Comparison of ENCODE assay signal across 17 cellular contexts in genomic region chr22:41348964-41349484, GRCh38. TPM values are rescaled to one million over a fixed set of nuclear protein-coding genes. Genes with fewer than 3 reads are reported as not detected.
DNase-seq lines count a peak whose midpoint lies in the region; ATAC-seq, FAIRE-seq and TF ChIP-seq lines count a peak whose summit lies in the region.
"Had no signal": no experiment of that assay in that cellular context is flagged by ENCODE, and none has a peak within 500 bp of the region (broad histone marks: within the 10 kb centered on the region; RNA-seq: fewer than 3 reads in every experiment).

No MANE protein-coding gene starts in this region.

- intact Hi-C loops in activated CD8-positive, alpha-beta T cell treated with anti-CD3 and anti-CD28 coated beads for 36 hours (cut with micrococcal nuclease), result no loop called here
- intact Hi-C loops in K562 (cut with micrococcal nuclease), result no loop called here

- POLR2A ChIA-PET in activated CD8-positive, alpha-beta T cell treated with anti-CD3 and anti-CD28 coated beads, Interleukin-2, amount 10 ng/mL, durations not matched to agents 7 days and 5 days (lab: Charles Lee), result no interaction called here
- POLR2A ChIA-PET in activated CD8-positive, alpha-beta T cell treated with anti-CD3 and anti-CD28 coated beads for 36 hours (lab: Charles Lee), result interaction anchor here (0.5 to 1.3 kb wide), 3 partner anchors 12 to 338 kb away, joined by 3 to 4 read pairs (median 3); no protein-coding TSS in a partner anchor
- POLR2A ChIA-PET in K562 (lab: Yijun Ruan, JAX), result interaction anchor here (1.8 to 2.2 kb wide), 2 partner anchors 12 kb away, joined by 5 to 10 read pairs; no protein-coding TSS in a partner anchor

- H4K91ac ChIP-seq in trophoblast cell (ENCODE audit: low read depth, low read length), result no peak overlapping the region

- H3K14ac ChIP-seq in trophoblast cell (ENCODE audit: low read length), result no peak overlapping the region

- H3K9me3 ChIP-seq in K562 (replicated peaks; ENCODE audit: control insufficient read depth, insufficient read depth, low read depth, low read length) (no peaks in the 10 kb centered on the region), trophoblast cell (ENCODE audit: insufficient read depth, low read depth, low read length) (peaks cover 4% of the 10 kb centered on the region)
- H3K9me3 ChIP-seq: A549, BLaER1, HAP-1 had no signal

- TF ChIP-seq CTCF in activated CD8-positive, alpha-beta T cell treated with anti-CD3 and anti-CD28 coated beads for 36 hours (IDR thresholded peaks at IDR 0.05), result no peak
- TF ChIP-seq CTCF in K562 (IDR thresholded peaks at IDR 0.05 in 2 of 3, conservative IDR thresholded peaks at IDR 0.05 in 1 of 3; ENCODE audit: insufficient read depth in 2 of 3, low read depth in 1 of 3, low read length in 3 of 3), result no peak

- FAIRE-seq in K562 (lab: Jason Lieb, UNC), result no peak
- FAIRE-seq: A549, H1 had no signal

- no peak overlapping the region for H3K4me3 Mint-ChIP-seq in activated CD8-positive, alpha-beta T cell treated with anti-CD3 and anti-CD28 coated beads, Interleukin-2, amount 10 ng/mL, durations not matched to agents 7 days and 5 days
- no peak overlapping the region for H3K4me3 Mint-ChIP-seq in activated CD8-positive, alpha-beta T cell treated with anti-CD3 and anti-CD28 coated beads for 36 hours
- H3K4me3 Mint-ChIP-seq: CD4-positive, alpha-beta memory T cell had no signal

- no peaks in the 10 kb centered on the region for H3K9me3 Mint-ChIP-seq in activated CD8-positive, alpha-beta T cell treated with anti-CD3 and anti-CD28 coated beads, Interleukin-2, amount 10 ng/mL, durations not matched to agents 7 days and 5 days (ENCODE audit: insufficient read depth)
- no peaks in the 10 kb centered on the region for H3K9me3 Mint-ChIP-seq in activated CD8-positive, alpha-beta T cell treated with anti-CD3 and anti-CD28 coated beads for 36 hours
- H3K9me3 Mint-ChIP-seq: CD4-positive, alpha-beta memory T cell had no signal

- no peak overlapping the region for H3K4ac ChIP-seq in trophoblast cell (ENCODE audit: low read depth, low read length)

- H3K27ac ChIP-seq in K562 (ENCODE audit: extremely low read depth, low read depth, low read length) (no peak overlapping the region), trophoblast cell (ENCODE audit: low read depth, low read length) (no peak overlapping the region)
- H3K27ac ChIP-seq: 22Rv1, A549, BLaER1 had no signal

- 100% methylated on average over 6 of the region's 22 CpGs for WGBS in K562 (ENCODE audit: insufficient coverage, low coverage, missing lambda C conversion rate)
- WGBS in trophoblast cell (ENCODE audit: extremely low coverage, insufficient coverage, insufficient read length), result no CpG with 5 or more reads among the region's 22 CpGs

- H2BK5ac ChIP-seq in trophoblast cell (ENCODE audit: low read depth, low read length, poor library complexity), result no peak overlapping the region

- peak overlapping the region in 1 of 2 experiments; percentile 24; a peak in 1 of 4 replicates for H3K9ac ChIP-seq in K562 (ENCODE audit: insufficient read depth in 1 of 2, low read depth in 2 of 2, low read length in 2 of 2)
- H3K9ac ChIP-seq in trophoblast cell (ENCODE audit: low read length), result no peak overlapping the region
- H3K9ac ChIP-seq: BLaER1 had no signal

- H3K27ac Mint-ChIP-seq in activated CD8-positive, alpha-beta T cell treated with anti-CD3 and anti-CD28 coated beads, Interleukin-2, amount 10 ng/mL, durations not matched to agents 7 days and 5 days, result peak overlapping the region; percentile 52
- no peak overlapping the region for H3K27ac Mint-ChIP-seq in activated CD8-positive, alpha-beta T cell treated with anti-CD3 and anti-CD28 coated beads for 36 hours
- H3K27ac Mint-ChIP-seq: CD4-positive, alpha-beta memory T cell had no signal

- TF ChIP-seq EP300 in K562 (IDR thresholded peaks at IDR 0.05; ENCODE audit: low read length), result no peak

- CTCF ChIA-PET in activated CD8-positive, alpha-beta T cell treated with anti-CD3 and anti-CD28 coated beads, Interleukin-2, amount 10 ng/mL, durations not matched to agents 7 days and 5 days (lab: Charles Lee), result no interaction called here
- CTCF ChIA-PET in activated CD8-positive, alpha-beta T cell treated with anti-CD3 and anti-CD28 coated beads for 36 hours (lab: Charles Lee), result no interaction called here
- CTCF ChIA-PET in K562 (lab: Yijun Ruan, JAX; ENCODE audit: low intra/inter-chr PET ratio), result no interaction called here

- TF ChIP-seq RAD21 in K562 (CRISPR knock-in tag; conservative IDR thresholded peaks at IDR 0.05 in 1 of 2, IDR thresholded peaks at IDR 0.05 in 1 of 2), result no peak

- H3K79me2 ChIP-seq in K562 (ENCODE audit: control insufficient read depth, insufficient read depth, low read length) (no peaks in the 10 kb centered on the region; the same call in 2 of the 3 replicates), trophoblast cell (ENCODE audit: control insufficient read depth, insufficient read depth, low read length, poor library complexity) (no peaks in the 10 kb centered on the region)

- H3K27me3 ChIP-seq in K562 (ENCODE audit: control insufficient read depth in 2 of 2, insufficient read depth in 2 of 2, low read length in 2 of 2) (no peaks in the 10 kb centered on the region), trophoblast cell (ENCODE audit: insufficient read depth, low read length) (no peaks in the 10 kb centered on the region)
- H3K27me3 ChIP-seq: BLaER1 had no signal

- no peak for ATAC-seq in activated CD8-positive, alpha-beta T cell treated with anti-CD3 and anti-CD28 coated beads, Interleukin-2, amount 10 ng/mL, durations not matched to agents 7 days and 5 days
- ATAC-seq in activated CD8-positive, alpha-beta T cell treated with anti-CD3 and anti-CD28 coated beads for 36 hours, result no peak
- ATAC-seq in K562 (no peak), GM21515 (IDR thresholded peaks at IDR 0.05; ENCODE audit: unreplicated experiment) (no peak)
- ATAC-seq: A549 had no signal

- H3K27me3 Mint-ChIP-seq in activated CD8-positive, alpha-beta T cell treated with anti-CD3 and anti-CD28 coated beads, Interleukin-2, amount 10 ng/mL, durations not matched to agents 7 days and 5 days (ENCODE audit: low read depth), result no peaks in the 10 kb centered on the region
- H3K27me3 Mint-ChIP-seq in activated CD8-positive, alpha-beta T cell treated with anti-CD3 and anti-CD28 coated beads for 36 hours, result no peaks in the 10 kb centered on the region
- H3K27me3 Mint-ChIP-seq: CD4-positive, alpha-beta memory T cell had no signal

- no peaks in the 10 kb centered on the region for H4K20me1 ChIP-seq in K562 (replicated peaks; ENCODE audit: control insufficient read depth, insufficient read depth, low read length)

- no TSS peak for BruUV-seq in K562 (replicated peaks; lab: Mats Ljungman, UMichigan)

- H2BK120ac ChIP-seq in trophoblast cell (ENCODE audit: insufficient read depth, low read length, poor library complexity), result no peak overlapping the region

- H3K4me1 ChIP-seq in K562 (replicated peaks in 1 of 2; ENCODE audit: control insufficient read depth in 2 of 2, insufficient read depth in 2 of 2, low read length in 2 of 2), result peaks cover 10 to 23% of the 10 kb centered on the region in 2 experiments; a peak in 4 of 5 replicates
- H3K4me1 ChIP-seq in trophoblast cell (ENCODE audit: control insufficient read depth in 1 of 2, insufficient read depth in 2 of 2, low read length in 2 of 2), result peaks cover 0 to 6% of the 10 kb centered on the region in 2 experiments
- H3K4me1 ChIP-seq: BLaER1, HAP-1 had no signal

- H3K4me1 Mint-ChIP-seq in activated CD8-positive, alpha-beta T cell treated with anti-CD3 and anti-CD28 coated beads, Interleukin-2, amount 10 ng/mL, durations not matched to agents 7 days and 5 days (ENCODE audit: low read depth), result no peaks in the 10 kb centered on the region
- no peaks in the 10 kb centered on the region for H3K4me1 Mint-ChIP-seq in activated CD8-positive, alpha-beta T cell treated with anti-CD3 and anti-CD28 coated beads for 36 hours (ENCODE audit: low read depth)
- H3K4me1 Mint-ChIP-seq: CD14-positive monocyte; CD4-positive, alpha-beta memory T cell had no signal

- H3K36me3 ChIP-seq in K562 (ENCODE audit: control insufficient read depth, insufficient read depth, low read length) (peaks cover 85% of the 10 kb centered on the region; the same call in 2 of the 3 replicates), trophoblast cell (ENCODE audit: control insufficient read depth in 1 of 2, insufficient read depth in 2 of 2, low read length in 2 of 2) (peaks cover 65 to 80% of the 10 kb centered on the region in 2 experiments)

- no peak for TF ChIP-seq POLR2A in K562 (conservative IDR thresholded peaks at IDR 0.05)

- H3K23ac ChIP-seq in trophoblast cell (ENCODE audit: low read length), result no peak overlapping the region

- H3K79me1 ChIP-seq in trophoblast cell (ENCODE audit: low read length), result peaks cover 2% of the 10 kb centered on the region

- H3K36me3 Mint-ChIP-seq in activated CD8-positive, alpha-beta T cell treated with anti-CD3 and anti-CD28 coated beads, Interleukin-2, amount 10 ng/mL, durations not matched to agents 7 days and 5 days (ENCODE audit: low read depth), result peaks cover 29% of the 10 kb centered on the region
- H3K36me3 Mint-ChIP-seq in activated CD8-positive, alpha-beta T cell treated with anti-CD3 and anti-CD28 coated beads for 36 hours (ENCODE audit: low read depth), result peaks cover 20% of the 10 kb centered on the region

- H3K4me3 ChIP-seq in K562 (no peak overlapping the region), trophoblast cell (ENCODE audit: low read depth, low read length) (no peak overlapping the region)
- H3K4me3 ChIP-seq: A549, BLaER1, HAP-1 had no signal

- no peak overlapping the region for H4K12ac ChIP-seq in trophoblast cell (ENCODE audit: low read depth, low read length)

- H4K8ac ChIP-seq in trophoblast cell (ENCODE audit: low read depth, low read length), result no peak overlapping the region

- in situ Hi-C loops in K562 (cut with MboI), result no loop called here

- no peak for DNase-seq in activated CD8-positive, alpha-beta T cell treated with anti-CD3 and anti-CD28 coated beads, Interleukin-2, amount 10 ng/mL, durations not matched to agents 7 days and 5 days
- DNase-seq in activated CD8-positive, alpha-beta T cell treated with anti-CD3 and anti-CD28 coated beads for 36 hours, result no peak
- no peak for DNase-seq in K562 (ENCODE audit: extremely low read depth in 1 of 4, low spot score in 3 of 4)
- DNase-seq in trophoblast cell, result no peak
- no peak for DNase-seq in epidermal melanocyte (ENCODE audit: insufficient read length, low spot score)
- DNase-seq in AG08395 (ENCODE audit: low spot score), result no peak
- DNase-seq: Calu3; CD4-positive, alpha-beta memory T cell; DMS79 treated with DMSO at 0.1 percent for 48 hours; GF-D8 had no signal

- H3K4me2 ChIP-seq in K562 (ENCODE audit: insufficient read depth, low read length) (no peak overlapping the region), trophoblast cell (ENCODE audit: low read length) (no peak overlapping the region)
- H3K4me2 ChIP-seq: A549, BLaER1 had no signal

- H2AFZ ChIP-seq in K562 (ENCODE audit: low read depth, low read length) (no peak overlapping the region), trophoblast cell (ENCODE audit: insufficient read depth, low read length, poor library complexity) (no peak overlapping the region)

- peak overlapping the region; percentile 38 for H3K18ac ChIP-seq in trophoblast cell (ENCODE audit: low read length)

- no peak overlapping the region for H2BK12ac ChIP-seq in trophoblast cell (ENCODE audit: low read length)

- H2AK5ac ChIP-seq in trophoblast cell (ENCODE audit: low read length), result no peak overlapping the region

- no peaks in the 10 kb centered on the region for H3K9me1 ChIP-seq in K562 (ENCODE audit: control insufficient read depth, insufficient read depth, low read length)

RNA-seq across cellular contexts. Expression of gene TEF, which starts 32.7 kb away (rescaled TPM):
- total RNA-seq in activated CD8-positive, alpha-beta T cell treated with anti-CD3 and anti-CD28 coated beads, Interleukin-2, amount 10 ng/mL, durations not matched to agents 7 days and 5 days, result 1 to 10 TPM; 2.9 to 3.0 TPM
- 1 to 10 TPM; 1.4 to 2.0 TPM for total RNA-seq in activated CD8-positive, alpha-beta T cell treated with anti-CD3 and anti-CD28 coated beads for 36 hours
- 1.4 and 6.6 TPM in 2 replicates for total RNA-seq in K562 (2011; cell fraction: chromatin; rRNA removed; ENCODE audit: low replicate concordance)
- total RNA-seq in K562 (2011; cell fraction: nucleolus; rRNA removed), result 2.4 and 2.8 TPM in 2 replicates
- 1.9 and 3.0 TPM in 2 replicates for total RNA-seq in K562 (2011; cell fraction: nucleoplasm; rRNA removed)
- total RNA-seq in K562 (2014; rRNA removed) (1.2 and 2.0 TPM in 2 replicates), K562 (2014; rRNA removed; fragmentation: Illumina TruSeq; extraction: Trizol) (0.69 and 0.96 TPM in 2 replicates), K562 (2015; rRNA removed; fragmentation: Illumina TruSeq; extraction: Trizol) (0.68 and 0.76 TPM in 2 replicates), K562 (2021) (1.6 and 2.8 TPM in 2 replicates)
- polyA plus RNA-seq in K562 (2011; rRNA removed) (3.1 and 3.2 TPM in 2 replicates), K562 (2014; fragmentation: Illumina TruSeq; extraction: Trizol) (1.8 and 2.1 TPM in 2 replicates), K562 (2014; fragmentation: Nextera tagmentation; extraction: Ambion mirVana) (under 1 TPM; 0.04 to 0.06 TPM), K562 (2014; rRNA removed) (0.90 and 1.4 TPM in 2 replicates)
- 1.4 and 4.5 TPM in 2 replicates for polyA plus RNA-seq in K562 (2011; cell fraction: cytosol; rRNA removed)
- polyA plus RNA-seq in K562 (2011; cell fraction: nucleus; rRNA removed), result 4.0 and 5.7 TPM in 2 replicates
- 0.30 and 0.72 TPM in 2 replicates for polyA plus RNA-seq in K562 (2012)
- 2.7 and 4.1 TPM in 2 replicates for polyA minus RNA-seq in K562 (2011; rRNA and poly(A)+ RNA removed)
- polyA minus RNA-seq in K562 (2011; cell fraction: cytosol; rRNA and poly(A)+ RNA removed), result 0.67 and 1.4 TPM in 2 replicates
- 0.67 and 1.2 TPM in 2 replicates for polyA minus RNA-seq in K562 (2011; cell fraction: nucleus; rRNA and poly(A)+ RNA removed)
- 4.0 and 4.4 TPM in 2 replicates for polyA plus RNA-seq in trophoblast cell (2013)

RNA-seq across cellular contexts. Expression of gene ZC3H7B, which starts 47.7 kb away (rescaled TPM):
- 10 to 100 TPM; 48.4 to 50.8 TPM for total RNA-seq in activated CD8-positive, alpha-beta T cell treated with anti-CD3 and anti-CD28 coated beads, Interleukin-2, amount 10 ng/mL, durations not matched to agents 7 days and 5 days
- 10 to 100 TPM; 46.1 to 47.9 TPM for total RNA-seq in activated CD8-positive, alpha-beta T cell treated with anti-CD3 and anti-CD28 coated beads for 36 hours
- 34.7 and 75.0 TPM in 2 replicates for total RNA-seq in K562 (2011; cell fraction: chromatin; rRNA removed; ENCODE audit: low replicate concordance)
- 38.4 and 39.9 TPM in 2 replicates for total RNA-seq in K562 (2011; cell fraction: nucleolus; rRNA removed)
- 35.9 and 42.2 TPM in 2 replicates for total RNA-seq in K562 (2011; cell fraction: nucleoplasm; rRNA removed)
- total RNA-seq in K562 (2014; rRNA removed) (35.2 and 41.1 TPM in 2 replicates), K562 (2014; rRNA removed; fragmentation: Illumina TruSeq; extraction: Trizol) (13.5 and 16.5 TPM in 2 replicates), K562 (2015; rRNA removed; fragmentation: Illumina TruSeq; extraction: Trizol) (25.8 and 26.8 TPM in 2 replicates), K562 (2021) (45.8 and 49.8 TPM in 2 replicates)
- polyA plus RNA-seq in K562 (2011; rRNA removed) (19.0 and 25.6 TPM in 2 replicates), K562 (2014; fragmentation: Illumina TruSeq; extraction: Trizol) (30.6 and 40.0 TPM in 2 replicates), K562 (2014; fragmentation: Nextera tagmentation; extraction: Ambion mirVana) (under 1 TPM; 0.07 to 0.30 TPM), K562 (2014; rRNA removed) (38.6 and 39.0 TPM in 2 replicates)
- 18.6 and 31.1 TPM in 2 replicates for polyA plus RNA-seq in K562 (2011; cell fraction: cytosol; rRNA removed)
- polyA plus RNA-seq in K562 (2011; cell fraction: nucleus; rRNA removed), result 50.3 and 65.2 TPM in 2 replicates
- polyA plus RNA-seq in K562 (2012), result 35.9 and 39.0 TPM in 2 replicates
- 13.3 and 17.7 TPM in 2 replicates for polyA minus RNA-seq in K562 (2011; rRNA and poly(A)+ RNA removed)
- polyA minus RNA-seq in K562 (2011; cell fraction: cytosol; rRNA and poly(A)+ RNA removed), result 17.8 and 25.7 TPM in 2 replicates
- polyA minus RNA-seq in K562 (2011; cell fraction: nucleus; rRNA and poly(A)+ RNA removed), result 11.4 and 14.6 TPM in 2 replicates
- 31.6 and 32.5 TPM in 2 replicates for polyA plus RNA-seq in trophoblast cell (2013)
